In the genomic region with DNA sequence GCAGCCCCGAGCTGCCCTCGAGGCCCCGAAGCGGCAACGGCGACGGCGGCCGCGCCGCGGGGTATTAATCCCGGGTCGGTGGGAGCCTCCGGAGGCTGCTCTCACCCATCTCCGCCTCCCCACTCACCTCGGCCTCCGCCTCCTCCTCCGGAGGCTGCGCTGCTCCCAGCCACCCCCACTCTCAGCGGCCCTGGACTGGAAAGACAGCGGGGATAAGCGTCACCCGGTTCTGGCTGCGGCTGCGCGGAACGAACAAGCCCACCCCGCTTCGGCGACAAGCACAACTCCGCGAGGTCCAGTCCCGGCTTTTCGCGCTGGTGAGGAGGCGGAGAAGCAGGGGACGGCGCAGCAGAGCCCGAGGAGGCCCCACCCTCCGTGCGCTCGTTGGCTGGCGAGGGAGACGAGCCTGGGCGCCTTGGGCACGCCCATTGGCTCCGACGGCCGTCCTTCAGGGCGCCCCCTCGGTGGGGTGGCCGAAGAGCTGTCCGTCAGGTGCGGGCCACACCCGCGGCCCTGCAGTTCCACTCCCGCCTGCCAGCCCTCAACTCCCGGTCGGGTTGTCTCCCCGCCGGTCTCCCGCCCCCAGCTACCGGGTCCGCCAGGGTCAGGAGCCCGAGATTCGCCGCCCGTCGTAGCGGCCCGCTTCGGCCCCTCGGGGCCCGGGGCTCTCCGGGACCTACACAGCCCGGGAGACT, we compare ENCODE assay signal across 7 cellular contexts. TPM values are rescaled to one million over a fixed set of nuclear protein-coding genes. Genes with fewer than 3 reads are reported as not detected.
A peak's percentile ranks its signal among the peaks of the same experiment; 100 is the strongest.
DNase-seq lines count a peak whose midpoint lies in the region; ATAC-seq and TF ChIP-seq lines count a peak whose summit lies in the region.

Gene ZMYM5, minus strand, starts transcription at position 327 of the 695 bp plus-strand sequence. CDS start 11,469 bp downstream, outside the sequence.

- peak; percentile 44 for DNase-seq in NCI-H2029 treated with DMSO at 0.1 percent for 48 hours (lab: John Stamatoyannopoulos, UW)
- peak; percentile 87 for DNase-seq in T-helper 9 cell
- DNase-seq in astrocyte of the hippocampus (ENCODE audit: low read depth, low spot score), result peak; percentile 100
- peak; percentile 99 for DNase-seq in hepatocyte (ENCODE audit: low spot score)
- DNase-seq in retina, result peak; percentile 99

- no peaks in the 10 kb centered on the region for H3K9me3 ChIP-seq in hepatocyte (ENCODE audit: low read depth)

- TF ChIP-seq CTCF in hepatocyte (IDR thresholded peaks at IDR 0.05; ENCODE audit: poor library complexity), result no peak

- peaks cover 46% of the 10 kb centered on the region for H3K79me2 ChIP-seq in hepatocyte

- peaks cover 15% of the 10 kb centered on the region for H3K4me1 ChIP-seq in hepatocyte (ENCODE audit: insufficient read depth)

- no peaks in the 10 kb centered on the region for H3K36me3 ChIP-seq in hepatocyte (replicated peaks; ENCODE audit: insufficient read depth, low read depth)

- peak within 1 kb of the TSS; percentile 95 for H2AFZ ChIP-seq in hepatocyte

- H3K27me3 ChIP-seq in hepatocyte, result no peaks in the 10 kb centered on the region

- peak; percentile 90 for ATAC-seq in GM18505 (IDR thresholded peaks at IDR 0.05; ENCODE audit: unreplicated experiment)
- ATAC-seq in HG02973 (IDR thresholded peaks at IDR 0.05; ENCODE audit: unreplicated experiment), result peak; percentile 83

- TF ChIP-seq POLR2A in GM18505 (IDR thresholded peaks at IDR 0.05; ENCODE audit: borderline replicate concordance, extremely low read depth, insufficient read depth, insufficient read length), result peak; percentile 89

- peak within 1 kb of the TSS; percentile 100 for H3K27ac ChIP-seq in hepatocyte

- no peaks in the 10 kb centered on the region for H3K9me2 ChIP-seq in hepatocyte (replicated peaks; ENCODE audit: insufficient read depth)

- peaks cover 12% of the 10 kb centered on the region for H4K20me1 ChIP-seq in hepatocyte (ENCODE audit: insufficient read depth, poor library complexity, severe bottlenecking)

- H3K4me3 ChIP-seq in hepatocyte, result peak within 1 kb of the TSS; percentile 95

- WGBS in hepatocyte (ENCODE audit: low lambda C conversion rate, missing lambda C conversion rate), result under 1% methylated on average over 59 of the region's 77 CpGs

- H3K4me2 ChIP-seq in hepatocyte, result peak within 1 kb of the TSS; percentile 86

RNA-seq across cellular contexts. Expression of gene ZMYM5, which starts in this region (rescaled TPM):
- total RNA-seq in hepatocyte, result 16.3 and 17.1 TPM in 2 replicates
- 14.7 and 14.8 TPM in 2 replicates for polyA plus RNA-seq in hepatocyte

Comparison
In these comparisons a context has a peak if more than half of its experiments do, and no peak if none do; other contexts are left out.
1. Peak in every context shown above with its lines: DNase-seq, ATAC-seq, H3K4me3 ChIP-seq and H3K27ac ChIP-seq.
2. DNase-seq: peak in every context shown above with its lines; median percentile 100 in astrocyte of the hippocampus; 99 in hepatocyte; 99 in retina; 87 in T-helper 9 cell; 44 in NCI-H2029 treated with DMSO at 0.1 percent for 48 hours.